Comparison of ENCODE assay signal across 1 cellular context in the genomic region with DNA sequence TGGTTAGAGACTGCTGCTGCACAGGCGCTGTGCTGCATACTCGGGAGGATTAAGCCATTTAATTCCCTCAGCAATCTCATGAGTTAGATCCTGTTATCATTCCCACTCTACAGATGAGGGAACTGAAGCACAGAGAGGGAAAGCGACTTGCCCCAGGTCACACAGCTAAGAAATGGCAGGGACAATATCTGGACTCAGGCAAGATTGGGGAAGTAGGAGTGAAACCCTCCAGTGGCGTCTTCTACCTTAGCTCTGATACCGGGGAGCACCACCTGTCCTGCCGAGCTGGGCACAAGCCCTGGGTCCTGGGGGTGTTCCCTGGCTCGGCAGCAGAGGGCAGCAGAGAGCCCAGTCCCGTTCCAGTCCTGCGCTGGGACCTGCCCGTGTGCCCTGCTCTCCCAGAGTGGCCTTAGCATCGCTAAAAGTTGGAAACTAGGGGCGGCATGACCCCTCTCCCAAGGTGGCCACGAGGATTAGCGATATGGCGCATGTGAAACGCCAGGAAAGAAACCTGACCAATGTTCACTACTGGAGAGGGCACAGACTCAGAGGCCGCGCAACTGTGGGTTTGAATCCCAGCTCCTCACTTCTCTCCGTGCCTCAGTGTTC.
TF ChIP-seq lines count a peak whose summit lies in the region.

No MANE protein-coding gene starts in this region.

TF ChIP-seq in GM23338, 12 proteins besides CTCF, POLR2A, EP300 and RAD21 (continued from another document):
- TF ChIP-seq, protein P1, sequence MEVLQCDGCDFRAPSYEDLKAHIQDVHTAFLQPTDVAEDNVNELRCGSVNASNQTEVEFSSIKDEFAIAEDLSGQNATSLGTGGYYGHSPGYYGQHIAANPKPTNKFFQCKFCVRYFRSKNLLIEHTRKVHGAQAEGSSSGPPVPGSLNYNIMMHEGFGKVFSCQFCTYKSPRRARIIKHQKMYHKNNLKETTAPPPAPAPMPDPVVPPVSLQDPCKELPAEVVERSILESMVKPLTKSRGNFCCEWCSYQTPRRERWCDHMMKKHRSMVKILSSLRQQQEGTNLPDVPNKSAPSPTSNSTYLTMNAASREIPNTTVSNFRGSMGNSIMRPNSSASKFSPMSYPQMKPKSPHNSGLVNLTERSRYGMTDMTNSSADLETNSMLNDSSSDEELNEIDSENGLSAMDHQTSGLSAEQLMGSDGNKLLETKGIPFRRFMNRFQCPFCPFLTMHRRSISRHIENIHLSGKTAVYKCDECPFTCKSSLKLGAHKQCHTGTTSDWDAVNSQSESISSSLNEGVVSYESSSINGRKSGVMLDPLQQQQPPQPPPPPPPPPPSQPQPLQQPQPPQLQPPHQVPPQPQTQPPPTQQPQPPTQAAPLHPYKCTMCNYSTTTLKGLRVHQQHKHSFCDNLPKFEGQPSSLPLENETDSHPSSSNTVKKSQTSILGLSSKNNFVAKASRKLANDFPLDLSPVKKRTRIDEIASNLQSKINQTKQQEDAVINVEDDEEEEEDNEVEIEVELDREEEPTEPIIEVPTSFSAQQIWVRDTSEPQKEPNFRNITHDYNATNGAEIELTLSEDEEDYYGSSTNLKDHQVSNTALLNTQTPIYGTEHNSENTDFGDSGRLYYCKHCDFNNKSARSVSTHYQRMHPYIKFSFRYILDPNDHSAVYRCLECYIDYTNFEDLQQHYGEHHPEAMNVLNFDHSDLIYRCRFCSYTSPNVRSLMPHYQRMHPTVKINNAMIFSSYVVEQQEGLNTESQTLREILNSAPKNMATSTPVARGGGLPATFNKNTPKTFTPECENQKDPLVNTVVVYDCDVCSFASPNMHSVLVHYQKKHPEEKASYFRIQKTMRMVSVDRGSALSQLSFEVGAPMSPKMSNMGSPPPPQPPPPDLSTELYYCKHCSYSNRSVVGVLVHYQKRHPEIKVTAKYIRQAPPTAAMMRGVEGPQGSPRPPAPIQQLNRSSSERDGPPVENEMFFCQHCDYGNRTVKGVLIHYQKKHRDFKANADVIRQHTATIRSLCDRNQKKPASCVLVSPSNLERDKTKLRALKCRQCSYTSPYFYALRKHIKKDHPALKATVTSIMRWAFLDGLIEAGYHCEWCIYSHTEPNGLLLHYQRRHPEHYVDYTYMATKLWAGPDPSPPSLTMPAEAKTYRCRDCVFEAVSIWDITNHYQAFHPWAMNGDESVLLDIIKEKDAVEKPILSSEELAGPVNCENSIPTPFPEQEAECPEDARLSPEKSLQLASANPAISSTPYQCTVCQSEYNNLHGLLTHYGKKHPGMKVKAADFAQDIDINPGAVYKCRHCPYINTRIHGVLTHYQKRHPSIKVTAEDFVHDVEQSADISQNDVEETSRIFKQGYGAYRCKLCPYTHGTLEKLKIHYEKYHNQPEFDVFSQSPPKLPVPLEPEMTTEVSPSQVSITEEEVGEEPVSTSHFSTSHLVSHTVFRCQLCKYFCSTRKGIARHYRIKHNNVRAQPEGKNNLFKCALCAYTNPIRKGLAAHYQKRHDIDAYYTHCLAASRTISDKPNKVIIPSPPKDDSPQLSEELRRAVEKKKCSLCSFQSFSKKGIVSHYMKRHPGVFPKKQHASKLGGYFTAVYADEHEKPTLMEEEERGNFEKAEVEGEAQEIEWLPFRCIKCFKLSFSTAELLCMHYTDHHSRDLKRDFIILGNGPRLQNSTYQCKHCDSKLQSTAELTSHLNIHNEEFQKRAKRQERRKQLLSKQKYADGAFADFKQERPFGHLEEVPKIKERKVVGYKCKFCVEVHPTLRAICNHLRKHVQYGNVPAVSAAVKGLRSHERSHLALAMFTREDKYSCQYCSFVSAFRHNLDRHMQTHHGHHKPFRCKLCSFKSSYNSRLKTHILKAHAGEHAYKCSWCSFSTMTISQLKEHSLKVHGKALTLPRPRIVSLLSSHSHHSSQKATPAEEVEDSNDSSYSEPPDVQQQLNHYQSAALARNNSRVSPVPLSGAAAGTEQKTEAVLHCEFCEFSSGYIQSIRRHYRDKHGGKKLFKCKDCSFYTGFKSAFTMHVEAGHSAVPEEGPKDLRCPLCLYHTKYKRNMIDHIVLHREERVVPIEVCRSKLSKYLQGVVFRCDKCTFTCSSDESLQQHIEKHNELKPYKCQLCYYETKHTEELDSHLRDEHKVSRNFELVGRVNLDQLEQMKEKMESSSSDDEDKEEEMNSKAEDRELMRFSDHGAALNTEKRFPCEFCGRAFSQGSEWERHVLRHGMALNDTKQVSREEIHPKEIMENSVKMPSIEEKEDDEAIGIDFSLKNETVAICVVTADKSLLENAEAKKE (CRISPR knock-in tag; IDR thresholded peaks at IDR 0.05), result no peak
- TF ChIP-seq EZH2 (IDR thresholded peaks at IDR 0.05; ENCODE audit: low read depth, unreplicated experiment) (no peak), ZNF114 (CRISPR knock-in tag; IDR thresholded peaks at IDR 0.05) (no peak), ZNF331 (CRISPR knock-in tag; IDR thresholded peaks at IDR 0.05; ENCODE audit: low read depth) (no peak), CREB1 (CRISPR knock-in tag; IDR thresholded peaks at IDR 0.05; ENCODE audit: low read depth) (no peak), EZH2phosphoT487 (IDR thresholded peaks at IDR 0.05; ENCODE audit: unreplicated experiment) (no peak)
- TF ChIP-seq, protein P2, sequence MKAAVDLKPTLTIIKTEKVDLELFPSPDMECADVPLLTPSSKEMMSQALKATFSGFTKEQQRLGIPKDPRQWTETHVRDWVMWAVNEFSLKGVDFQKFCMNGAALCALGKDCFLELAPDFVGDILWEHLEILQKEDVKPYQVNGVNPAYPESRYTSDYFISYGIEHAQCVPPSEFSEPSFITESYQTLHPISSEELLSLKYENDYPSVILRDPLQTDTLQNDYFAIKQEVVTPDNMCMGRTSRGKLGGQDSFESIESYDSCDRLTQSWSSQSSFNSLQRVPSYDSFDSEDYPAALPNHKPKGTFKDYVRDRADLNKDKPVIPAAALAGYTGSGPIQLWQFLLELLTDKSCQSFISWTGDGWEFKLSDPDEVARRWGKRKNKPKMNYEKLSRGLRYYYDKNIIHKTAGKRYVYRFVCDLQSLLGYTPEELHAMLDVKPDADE (IDR thresholded peaks at IDR 0.05), result no peak
